Comparison of ENCODE assay signal across 9 cellular contexts in the genomic region with DNA sequence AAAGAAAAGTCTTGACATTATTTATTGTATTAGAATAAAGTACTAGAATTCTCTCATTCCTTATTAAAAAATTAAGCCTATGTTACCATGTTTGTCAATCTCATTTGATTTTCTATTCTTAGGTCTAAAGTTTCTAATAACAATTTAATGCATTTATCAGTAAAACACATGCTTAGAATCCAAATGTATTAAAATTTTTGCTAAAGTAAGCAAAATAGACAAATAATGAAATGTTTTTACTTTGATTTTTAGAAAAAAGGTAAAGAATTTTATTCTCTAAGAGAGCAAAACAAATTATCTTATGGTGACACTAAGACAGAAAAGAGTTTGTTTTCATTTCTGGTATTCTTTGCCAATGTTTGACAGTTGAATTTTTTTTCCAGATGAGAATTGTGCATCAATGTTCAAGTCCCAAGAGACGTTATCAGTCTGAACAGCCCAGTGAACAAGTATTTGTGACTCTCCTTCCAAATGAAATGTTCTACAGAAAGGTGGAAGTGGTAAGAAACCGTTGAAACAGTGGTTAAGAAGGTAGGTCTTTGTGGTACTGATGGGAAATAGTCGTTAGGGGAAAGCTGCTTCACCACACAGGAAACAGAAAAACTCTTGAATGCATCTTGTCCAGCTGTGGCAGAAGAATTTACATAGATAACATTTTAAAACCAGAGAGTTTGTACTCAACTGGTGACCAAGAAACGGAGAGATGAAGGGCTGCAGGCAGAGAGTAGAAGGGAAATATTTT.
DNase-seq lines count a peak whose midpoint lies in the region; ATAC-seq and TF ChIP-seq lines count a peak whose summit lies in the region.
"Had no signal": no experiment of that assay in that cellular context is flagged by ENCODE, and none has a peak within 500 bp of the region (broad histone marks: within the 10 kb centered on the region; RNA-seq: fewer than 3 reads in every experiment).

No MANE protein-coding gene starts in this region.

- peak; percentile 98 for ATAC-seq in HG03064 (IDR thresholded peaks at IDR 0.05; ENCODE audit: low read depth, unreplicated experiment)
- peak; percentile 87 for ATAC-seq in stimulated activated memory B cell treated with anti-CD40 and anti-IgM and Interleukin-4, amounts not matched to agents 10 μg/mL and 1 μg/mL and 100 μg/mL, for 72 hours

- H3K4me3 Mint-ChIP-seq in activated CD4-positive, alpha-beta T cell treated with anti-CD3 and anti-CD28 coated beads, Interleukin-2, amount 10 ng/mL, durations not matched to agents 24 days and 14 days = peak overlapping the region; percentile 59
- no peak overlapping the region for H3K4me3 Mint-ChIP-seq in stimulated activated memory B cell treated with anti-CD40 and anti-IgM and Interleukin-4, amounts not matched to agents 10 μg/mL and 1 μg/mL and 100 μg/mL, for 72 hours

- peak; percentile 88 for DNase-seq in activated CD4-positive, alpha-beta T cell treated with anti-CD3 and anti-CD28 coated beads, Interleukin-2, amount 10 ng/mL, durations not matched to agents 24 days and 14 days
- no peak for DNase-seq in activated CD4-positive, alpha-beta T cell treated with anti-CD3 and anti-CD28 coated beads for 48 hours
- peak; percentile 100 for DNase-seq in SKM-1 treated with dmso at 0.1 percent for 144 hours (lab: John Stamatoyannopoulos, UW; ENCODE audit: unreplicated experiment)
- no peak for DNase-seq in NCI-H2107 treated with DMSO at 0.1 percent for 48 hours (lab: John Stamatoyannopoulos, UW; ENCODE audit: unreplicated experiment)
- no peak for DNase-seq in colonic mucosa
- DNase-seq in tibial nerve (ENCODE audit: low spot score in 2 of 2) = no peak
- DNase-seq: trophoblast cell had no signal

- WGBS in tibial nerve, 2 donors = 30 to 44% methylated on average over 4 of the region's 4 CpGs

- no peak for TF ChIP-seq POLR2A in tibial nerve (IDR thresholded peaks at IDR 0.05)

- H3K36me3 Mint-ChIP-seq in activated CD4-positive, alpha-beta T cell treated with anti-CD3 and anti-CD28 coated beads, Interleukin-2, amount 10 ng/mL, durations not matched to agents 24 days and 14 days (ENCODE audit: low read depth) = peaks cover 31% of the 10 kb centered on the region
- H3K36me3 Mint-ChIP-seq in stimulated activated memory B cell treated with anti-CD40 and anti-IgM and Interleukin-4, amounts not matched to agents 10 μg/mL and 1 μg/mL and 100 μg/mL, for 72 hours = no peaks in the 10 kb centered on the region

- H3K4me1 ChIP-seq in colonic mucosa (no peaks in the 10 kb centered on the region), tibial nerve (no peaks in the 10 kb centered on the region)

- H3K27me3 Mint-ChIP-seq in activated CD4-positive, alpha-beta T cell treated with anti-CD3 and anti-CD28 coated beads, Interleukin-2, amount 10 ng/mL, durations not matched to agents 24 days and 14 days = no peaks in the 10 kb centered on the region
- H3K27me3 Mint-ChIP-seq in stimulated activated memory B cell treated with anti-CD40 and anti-IgM and Interleukin-4, amounts not matched to agents 10 μg/mL and 1 μg/mL and 100 μg/mL, for 72 hours = peaks cover 48% of the 10 kb centered on the region

- H3K27me3 ChIP-seq in colonic mucosa (no peaks in the 10 kb centered on the region), tibial nerve (no peaks in the 10 kb centered on the region)

- no peak overlapping the region for H3K9ac ChIP-seq in colonic mucosa (ENCODE audit: low read depth in 2 of 2, low read length in 2 of 2)

- peaks cover 37% of the 10 kb centered on the region for H3K4me1 Mint-ChIP-seq in activated CD4-positive, alpha-beta T cell treated with anti-CD3 and anti-CD28 coated beads, Interleukin-2, amount 10 ng/mL, durations not matched to agents 24 days and 14 days
- peaks cover 14% of the 10 kb centered on the region for H3K4me1 Mint-ChIP-seq in stimulated activated memory B cell treated with anti-CD40 and anti-IgM and Interleukin-4, amounts not matched to agents 10 μg/mL and 1 μg/mL and 100 μg/mL, for 72 hours

- H3K4me3 ChIP-seq in colonic mucosa = no peak overlapping the region
- H3K4me3 ChIP-seq in tibial nerve = no peak overlapping the region

- H3K9me3 ChIP-seq in colonic mucosa = no peaks in the 10 kb centered on the region
- no peaks in the 10 kb centered on the region for H3K9me3 ChIP-seq in tibial nerve

- peak overlapping the region; percentile 87 for H3K27ac Mint-ChIP-seq in activated CD4-positive, alpha-beta T cell treated with anti-CD3 and anti-CD28 coated beads, Interleukin-2, amount 10 ng/mL, durations not matched to agents 24 days and 14 days
- no peak overlapping the region for H3K27ac Mint-ChIP-seq in stimulated activated memory B cell treated with anti-CD40 and anti-IgM and Interleukin-4, amounts not matched to agents 10 μg/mL and 1 μg/mL and 100 μg/mL, for 72 hours

- TF ChIP-seq CTCF in colonic mucosa (IDR thresholded peaks at IDR 0.05) (no peak), tibial nerve (IDR thresholded peaks at IDR 0.05) (no peak)

- no peak for TF ChIP-seq EP300 in tibial nerve (IDR thresholded peaks at IDR 0.05)

- peaks cover 26% of the 10 kb centered on the region for H3K9me3 Mint-ChIP-seq in activated CD4-positive, alpha-beta T cell treated with anti-CD3 and anti-CD28 coated beads, Interleukin-2, amount 10 ng/mL, durations not matched to agents 24 days and 14 days
- H3K9me3 Mint-ChIP-seq in stimulated activated memory B cell treated with anti-CD40 and anti-IgM and Interleukin-4, amounts not matched to agents 10 μg/mL and 1 μg/mL and 100 μg/mL, for 72 hours = no peaks in the 10 kb centered on the region

- H3K27ac ChIP-seq in colonic mucosa = no peak overlapping the region
- no peak overlapping the region for H3K27ac ChIP-seq in tibial nerve

- H3K36me3 ChIP-seq in colonic mucosa = no peaks in the 10 kb centered on the region
- H3K36me3 ChIP-seq in tibial nerve = no peaks in the 10 kb centered on the region

- intact Hi-C loops in activated CD4-positive, alpha-beta T cell treated with anti-CD3 and anti-CD28 coated beads, Interleukin-2, amount 10 ng/mL, durations not matched to agents 24 days and 14 days (cut with micrococcal nuclease) = loop anchor here (1.0 to 5.0 kb wide), 7 partner anchors 32 to 186 kb away; no protein-coding TSS in a partner anchor
- intact Hi-C loops in colonic mucosa (cut with DNase I) = no loop called here

Comparison
In these comparisons a context has a peak if more than half of its experiments do, and no peak if none do; other contexts are left out.
1. DNase-seq: peak in activated CD4-positive, alpha-beta T cell treated with anti-CD3 and anti-CD28 coated beads, Interleukin-2, amount 10 ng/mL, durations not matched to agents 24 days and 14 days (single experiment) and SKM-1 treated with dmso at 0.1 percent for 144 hours (single experiment); none in activated CD4-positive, alpha-beta T cell treated with anti-CD3 and anti-CD28 coated beads for 48 hours (single experiment), NCI-H2107 treated with DMSO at 0.1 percent for 48 hours (single experiment), colonic mucosa (single experiment) and tibial nerve (0 of 2).